Comparison of ENCODE assay signal across 2 cellular contexts in genomic region chrX:44282753-44283152, GRCh38.
TF ChIP-seq lines count a peak whose summit lies in the region.

No MANE protein-coding gene starts in this region.

TF ChIP-seq in SK-N-SH treated with all-trans-retinoic acid at 6 μM for 48 hours, 23 proteins besides CTCF, POLR2A, EP300 and RAD21 (continued from another document):
- no peak for TF ChIP-seq TSHZ2 (CRISPR knock-in tag; IDR thresholded peaks at IDR 0.05)
- TF ChIP-seq ZC3H10 (CRISPR knock-in tag; IDR thresholded peaks at IDR 0.05): no peak
- TF ChIP-seq OSR1 (CRISPR knock-in tag; IDR thresholded peaks at IDR 0.05): no peak
- TF ChIP-seq ARNTL (CRISPR knock-in tag; IDR thresholded peaks at IDR 0.05; ENCODE audit: borderline replicate concordance, low read depth): no peak
- TF ChIP-seq ZNF8 (CRISPR knock-in tag; IDR thresholded peaks at IDR 0.05): no peak
- TF ChIP-seq TCF4 (CRISPR knock-in tag; IDR thresholded peaks at IDR 0.05; ENCODE audit: borderline replicate concordance): no peak
- no peak for TF ChIP-seq BACH2 (CRISPR knock-in tag; IDR thresholded peaks at IDR 0.05; ENCODE audit: borderline replicate concordance)
- TF ChIP-seq CREB5 (CRISPR knock-in tag; IDR thresholded peaks at IDR 0.05; ENCODE audit: low read depth): no peak
- no peak for TF ChIP-seq CSDC2 (CRISPR knock-in tag; IDR thresholded peaks at IDR 0.05)
- TF ChIP-seq, protein P1, sequence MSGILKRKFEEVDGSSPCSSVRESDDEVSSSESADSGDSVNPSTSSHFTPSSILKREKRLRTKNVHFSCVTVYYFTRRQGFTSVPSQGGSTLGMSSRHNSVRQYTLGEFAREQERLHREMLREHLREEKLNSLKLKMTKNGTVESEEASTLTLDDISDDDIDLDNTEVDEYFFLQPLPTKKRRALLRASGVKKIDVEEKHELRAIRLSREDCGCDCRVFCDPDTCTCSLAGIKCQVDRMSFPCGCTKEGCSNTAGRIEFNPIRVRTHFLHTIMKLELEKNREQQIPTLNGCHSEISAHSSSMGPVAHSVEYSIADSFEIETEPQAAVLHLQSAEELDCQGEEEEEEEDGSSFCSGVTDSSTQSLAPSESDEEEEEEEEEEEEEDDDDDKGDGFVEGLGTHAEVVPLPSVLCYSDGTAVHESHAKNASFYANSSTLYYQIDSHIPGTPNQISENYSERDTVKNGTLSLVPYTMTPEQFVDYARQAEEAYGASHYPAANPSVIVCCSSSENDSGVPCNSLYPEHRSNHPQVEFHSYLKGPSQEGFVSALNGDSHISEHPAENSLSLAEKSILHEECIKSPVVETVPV (CRISPR knock-in tag; IDR thresholded peaks at IDR 0.05): no peak
- no peak for TF ChIP-seq ZFP30 (CRISPR knock-in tag; IDR thresholded peaks at IDR 0.05)

TF ChIP-seq in GM23338, 12 proteins besides CTCF, POLR2A, EP300 and RAD21 (continued from another document):
- TF ChIP-seq ZNF462 (CRISPR knock-in tag; IDR thresholded peaks at IDR 0.05): no peak
- no peak for TF ChIP-seq JUNB (IDR thresholded peaks at IDR 0.05; ENCODE audit: unreplicated experiment)
- TF ChIP-seq REST (IDR thresholded peaks at IDR 0.05; ENCODE audit: unreplicated experiment): no peak
- no peak for TF ChIP-seq STAT1 (IDR thresholded peaks at IDR 0.05; ENCODE audit: unreplicated experiment)
- TF ChIP-seq EZH2 (IDR thresholded peaks at IDR 0.05; ENCODE audit: low read depth, unreplicated experiment): no peak
- no peak for TF ChIP-seq ETS1 (IDR thresholded peaks at IDR 0.05)
- no peak for TF ChIP-seq NANOG (IDR thresholded peaks at IDR 0.05; ENCODE audit: borderline replicate concordance)
- TF ChIP-seq ZNF331 (CRISPR knock-in tag; IDR thresholded peaks at IDR 0.05; ENCODE audit: low read depth): no peak
- TF ChIP-seq CREB1 (CRISPR knock-in tag; IDR thresholded peaks at IDR 0.05; ENCODE audit: low read depth): no peak
